In the genomic region with DNA sequence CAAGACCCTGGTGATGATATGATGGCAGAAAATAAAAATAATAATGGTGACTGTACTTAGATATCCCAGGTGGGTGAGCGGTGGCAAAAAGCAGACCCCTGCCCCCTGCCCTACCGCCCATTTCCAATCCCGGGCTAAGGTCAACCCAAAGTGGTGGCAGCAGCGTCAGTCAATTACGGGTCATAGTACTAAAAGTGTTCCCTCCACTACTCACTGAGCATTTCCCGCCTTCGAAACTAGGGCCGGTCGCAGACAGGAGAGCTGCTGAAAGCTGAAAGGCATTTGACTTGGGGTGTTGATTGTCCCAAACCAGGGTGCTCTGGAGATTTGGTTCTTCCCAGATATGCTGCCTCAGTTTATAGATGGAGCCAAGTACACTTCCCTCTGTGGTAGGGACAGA, we compare ENCODE assay signal across 1 cellular context.
TF ChIP-seq lines count a peak whose summit lies in the region.

No MANE protein-coding gene starts in this region.

TF ChIP-seq in WTC11, 78 proteins besides CTCF, POLR2A, EP300 and RAD21 (continued from another document):
- TF ChIP-seq, protein P1, sequence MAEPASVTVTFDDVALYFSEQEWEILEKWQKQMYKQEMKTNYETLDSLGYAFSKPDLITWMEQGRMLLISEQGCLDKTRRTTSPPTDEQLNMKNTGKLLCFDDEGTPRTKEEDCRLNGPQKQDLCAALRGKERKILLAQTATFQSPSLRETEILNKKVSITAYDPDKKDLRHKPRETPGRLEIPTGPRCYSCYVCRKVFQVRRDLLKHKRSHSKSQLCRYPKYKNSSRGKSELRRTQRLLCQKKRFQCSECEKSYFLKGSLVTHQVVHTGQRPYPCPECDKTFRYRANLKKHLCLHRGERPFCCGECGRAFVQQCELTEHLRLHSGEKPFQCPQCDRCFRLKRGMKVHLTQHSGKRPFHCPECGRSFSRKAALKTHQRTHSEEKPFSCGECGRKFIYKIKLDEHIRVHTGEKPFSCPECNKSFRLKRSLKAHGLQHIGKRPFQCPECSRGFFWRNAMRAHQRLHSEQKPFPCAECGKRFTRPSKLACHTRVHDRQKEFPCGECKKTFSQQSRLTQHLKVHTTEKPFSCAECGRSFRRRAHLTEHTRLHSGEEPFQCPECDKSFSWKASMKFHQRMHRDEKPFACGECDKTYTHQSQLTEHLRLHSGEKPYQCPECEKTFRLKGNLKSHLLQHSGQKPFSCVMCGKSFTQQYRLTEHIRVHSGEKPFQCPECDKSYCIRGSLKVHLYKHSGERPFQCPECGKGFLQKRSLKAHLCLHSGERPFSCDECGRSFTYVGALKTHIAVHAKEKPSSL (CRISPR knock-in tag; conservative IDR thresholded peaks at IDR 0.05), result no peak
